In genomic region chr14:101074124-101075024, GRCh38 we compare ENCODE assay signal across 19 cellular contexts.
DNase-seq lines count a peak whose midpoint lies in the region; ATAC-seq, FAIRE-seq and TF ChIP-seq lines count a peak whose summit lies in the region.
"Had no signal": no experiment of that assay in that cellular context is flagged by ENCODE, and none has a peak within 500 bp of the region (broad histone marks: within the 10 kb centered on the region; RNA-seq: fewer than 3 reads in every experiment).

No MANE protein-coding gene starts in this region.

- H3K4me1 ChIP-seq in RWPE2 (ENCODE audit: insufficient read depth, poor library complexity, severe bottlenecking) = peaks cover 10% of the 10 kb centered on the region
- H3K4me1 ChIP-seq in suprapubic skin = peaks cover 17% of the 10 kb centered on the region
- H3K4me1 ChIP-seq: Caco-2 had no signal

- H3K27me3 ChIP-seq in RWPE2 (ENCODE audit: insufficient read depth, poor library complexity, severe bottlenecking) (no peaks in the 10 kb centered on the region), suprapubic skin (peaks cover 46% of the 10 kb centered on the region)

- no peak overlapping the region for H3K27ac ChIP-seq in RWPE2 (ENCODE audit: poor library complexity, severe bottlenecking)
- no peak overlapping the region for H3K27ac ChIP-seq in suprapubic skin
- H3K27ac ChIP-seq: esophagus squamous epithelium had no signal

- peak; percentile 12 for DNase-seq in activated naive CD8-positive, alpha-beta T cell treated with anti-CD3 and anti-CD28 coated beads, Interleukin-2, amount 10 ng/mL, durations not matched to agents 7 days and 5 days
- no peak for DNase-seq in activated naive CD8-positive, alpha-beta T cell treated with anti-CD3 and anti-CD28 coated beads for 36 hours
- DNase-seq in RWPE2 (ENCODE audit: low spot score) (peak; percentile 54), lower leg skin (ENCODE audit: low spot score in 2 of 2) (peak; percentile 9 to 75), suprapubic skin (ENCODE audit: low spot score in 2 of 2) (peak; percentile 37 to 72), H54 (ENCODE audit: insufficient read length, low spot score) (no peak)
- DNase-seq: Caco-2; esophagus squamous epithelium; H9; MM.1S; NCI-H2029; NCI-H524; OCI-M1; stimulated activated CD4-positive, alpha-beta T cell treated with anti-CD3 and anti-CD28 coated beads, Interleukin-4, amount 100 ng/mL, for 1 hour had no signal

- no peak for ATAC-seq in activated naive CD8-positive, alpha-beta T cell treated with anti-CD3 and anti-CD28 coated beads, Interleukin-2, amount 10 ng/mL, durations not matched to agents 7 days and 5 days (ENCODE audit: low read depth)
- ATAC-seq in RWPE2 (ENCODE audit: low read depth) (no peak), GM18867 (IDR thresholded peaks at IDR 0.05; ENCODE audit: unreplicated experiment) (no peak)
- no peak for ATAC-seq in stimulated activated memory B cell treated with anti-CD40 and anti-IgM and Interleukin-4, amounts not matched to agents 10 μg/mL and 1 μg/mL and 100 μg/mL, for 72 hours

- TF ChIP-seq POLR2A in lower leg skin (IDR thresholded peaks at IDR 0.05) = no peak
- TF ChIP-seq POLR2A in suprapubic skin (IDR thresholded peaks at IDR 0.05) = no peak
- no peak for TF ChIP-seq POLR2A in H54 (IDR thresholded peaks at IDR 0.05; ENCODE audit: low read depth, low read length)

- no peak overlapping the region for H3K4me3 Mint-ChIP-seq in activated naive CD8-positive, alpha-beta T cell treated with anti-CD3 and anti-CD28 coated beads, Interleukin-2, amount 10 ng/mL, durations not matched to agents 7 days and 5 days
- H3K4me3 Mint-ChIP-seq in activated naive CD8-positive, alpha-beta T cell treated with anti-CD3 and anti-CD28 coated beads for 36 hours = no peak overlapping the region
- no peak overlapping the region for H3K4me3 Mint-ChIP-seq in stimulated activated memory B cell treated with anti-CD40 and anti-IgM and Interleukin-4, amounts not matched to agents 10 μg/mL and 1 μg/mL and 100 μg/mL, for 72 hours
- H3K4me3 Mint-ChIP-seq: activated T-helper 1 cell treated with anti-CD3 and anti-CD28 coated beads, Interleukin-12 subunit alpha, Interleukin-12 subunit beta, Interleukin-2, Interleukin-4 antibody, amounts not matched to agents 30 ng/mL and 10 ng/mL and 1 ng/mL, durations not matched to agents 14 hours and 24 hours and 36 hours; H9 had no signal

- FAIRE-seq in H54 (lab: Jason Lieb, UNC) = no peak
- FAIRE-seq: colon, islet of Langerhans had no signal

- H3K36me3 Mint-ChIP-seq in activated naive CD8-positive, alpha-beta T cell treated with anti-CD3 and anti-CD28 coated beads, Interleukin-2, amount 10 ng/mL, durations not matched to agents 7 days and 5 days = no peaks in the 10 kb centered on the region
- no peaks in the 10 kb centered on the region for H3K36me3 Mint-ChIP-seq in activated naive CD8-positive, alpha-beta T cell treated with anti-CD3 and anti-CD28 coated beads for 36 hours
- no peaks in the 10 kb centered on the region for H3K36me3 Mint-ChIP-seq in stimulated activated memory B cell treated with anti-CD40 and anti-IgM and Interleukin-4, amounts not matched to agents 10 μg/mL and 1 μg/mL and 100 μg/mL, for 72 hours

- H3K36me3 ChIP-seq in RWPE2 (ENCODE audit: low read depth) (no peaks in the 10 kb centered on the region), suprapubic skin (no peaks in the 10 kb centered on the region)
- H3K36me3 ChIP-seq: esophagus squamous epithelium had no signal

- POLR2A ChIA-PET in activated naive CD8-positive, alpha-beta T cell treated with anti-CD3 and anti-CD28 coated beads, Interleukin-2, amount 10 ng/mL, durations not matched to agents 7 days and 5 days (lab: Charles Lee) = no interaction called here

- H3K27ac Mint-ChIP-seq in activated naive CD8-positive, alpha-beta T cell treated with anti-CD3 and anti-CD28 coated beads, Interleukin-2, amount 10 ng/mL, durations not matched to agents 7 days and 5 days = no peak overlapping the region
- no peak overlapping the region for H3K27ac Mint-ChIP-seq in activated naive CD8-positive, alpha-beta T cell treated with anti-CD3 and anti-CD28 coated beads for 36 hours
- H3K27ac Mint-ChIP-seq in stimulated activated memory B cell treated with anti-CD40 and anti-IgM and Interleukin-4, amounts not matched to agents 10 μg/mL and 1 μg/mL and 100 μg/mL, for 72 hours = no peak overlapping the region
- H3K27ac Mint-ChIP-seq: activated T-helper 1 cell treated with anti-CD3 and anti-CD28 coated beads, Interleukin-12 subunit alpha, Interleukin-12 subunit beta, Interleukin-2, Interleukin-4 antibody, amounts not matched to agents 30 ng/mL and 10 ng/mL and 1 ng/mL, durations not matched to agents 14 hours and 24 hours and 36 hours had no signal

- H3K9me3 Mint-ChIP-seq in activated naive CD8-positive, alpha-beta T cell treated with anti-CD3 and anti-CD28 coated beads, Interleukin-2, amount 10 ng/mL, durations not matched to agents 7 days and 5 days = no peaks in the 10 kb centered on the region
- no peaks in the 10 kb centered on the region for H3K9me3 Mint-ChIP-seq in activated naive CD8-positive, alpha-beta T cell treated with anti-CD3 and anti-CD28 coated beads for 36 hours
- no peaks in the 10 kb centered on the region for H3K9me3 Mint-ChIP-seq in stimulated activated memory B cell treated with anti-CD40 and anti-IgM and Interleukin-4, amounts not matched to agents 10 μg/mL and 1 μg/mL and 100 μg/mL, for 72 hours
- H3K9me3 Mint-ChIP-seq: activated T-helper 1 cell treated with anti-CD3 and anti-CD28 coated beads, Interleukin-12 subunit alpha, Interleukin-12 subunit beta, Interleukin-2, Interleukin-4 antibody, amounts not matched to agents 30 ng/mL and 10 ng/mL and 1 ng/mL, durations not matched to agents 14 hours and 24 hours and 36 hours; H9 had no signal

- peaks cover 24% of the 10 kb centered on the region for H3K27me3 Mint-ChIP-seq in activated naive CD8-positive, alpha-beta T cell treated with anti-CD3 and anti-CD28 coated beads, Interleukin-2, amount 10 ng/mL, durations not matched to agents 7 days and 5 days
- peaks cover 46% of the 10 kb centered on the region for H3K27me3 Mint-ChIP-seq in activated naive CD8-positive, alpha-beta T cell treated with anti-CD3 and anti-CD28 coated beads for 36 hours
- peaks cover 76% of the 10 kb centered on the region for H3K27me3 Mint-ChIP-seq in stimulated activated memory B cell treated with anti-CD40 and anti-IgM and Interleukin-4, amounts not matched to agents 10 μg/mL and 1 μg/mL and 100 μg/mL, for 72 hours

- intact Hi-C loops in lower leg skin (cut with DNase I; ENCODE audit: low total_unique reads) = no loop called here

- H3K9me3 ChIP-seq in RWPE2 (ENCODE audit: severe bottlenecking) (no peaks in the 10 kb centered on the region), suprapubic skin (no peaks in the 10 kb centered on the region)
- H3K9me3 ChIP-seq: Caco-2, esophagus squamous epithelium had no signal

- no peak for TF ChIP-seq CTCF in RWPE2 (IDR thresholded peaks at IDR 0.05; ENCODE audit: poor library complexity, severe bottlenecking)
- TF ChIP-seq CTCF in lower leg skin (IDR thresholded peaks at IDR 0.05) = no peak
- TF ChIP-seq CTCF in suprapubic skin (IDR thresholded peaks at IDR 0.05) = no peak

- no peak for TF ChIP-seq EP300 in suprapubic skin (IDR thresholded peaks at IDR 0.05)

- H3K4me3 ChIP-seq in RWPE2 (ENCODE audit: severe bottlenecking) = no peak overlapping the region
- H3K4me3 ChIP-seq in lower leg skin (ENCODE audit: low read depth, poor library complexity, severe bottlenecking) = no peak overlapping the region
- no peak overlapping the region for H3K4me3 ChIP-seq in suprapubic skin
- H3K4me3 ChIP-seq: esophagus squamous epithelium had no signal

- no peaks in the 10 kb centered on the region for H3K4me1 Mint-ChIP-seq in activated naive CD8-positive, alpha-beta T cell treated with anti-CD3 and anti-CD28 coated beads, Interleukin-2, amount 10 ng/mL, durations not matched to agents 7 days and 5 days
- H3K4me1 Mint-ChIP-seq in activated naive CD8-positive, alpha-beta T cell treated with anti-CD3 and anti-CD28 coated beads for 36 hours = no peaks in the 10 kb centered on the region
- H3K4me1 Mint-ChIP-seq in stimulated activated memory B cell treated with anti-CD40 and anti-IgM and Interleukin-4, amounts not matched to agents 10 μg/mL and 1 μg/mL and 100 μg/mL, for 72 hours = no peaks in the 10 kb centered on the region

- WGBS in lower leg skin, 2 donors = 75 to 84% methylated on average over 14 of the region's 14 CpGs
- 88% methylated on average over 9 of the region's 14 CpGs for WGBS in suprapubic skin

Comparison
In these comparisons a context has a peak if more than half of its experiments do, and no peak if none do; other contexts are left out.
1. DNase-seq: peak in activated naive CD8-positive, alpha-beta T cell treated with anti-CD3 and anti-CD28 coated beads, Interleukin-2, amount 10 ng/mL, durations not matched to agents 7 days and 5 days (single experiment), RWPE2 (single experiment), lower leg skin (2 of 2) and suprapubic skin (2 of 2); none in activated naive CD8-positive, alpha-beta T cell treated with anti-CD3 and anti-CD28 coated beads for 36 hours (single experiment) and H54 (single experiment).